9 cellular contexts compared by ENCODE assay signal in genomic region chr1:223714849-223715709, GRCh38. TPM values are rescaled to one million over a fixed set of nuclear protein-coding genes. Genes with fewer than 3 reads are reported as not detected.
DNase-seq lines count a peak whose midpoint lies in the region; ATAC-seq and TF ChIP-seq lines count a peak whose summit lies in the region.
"Had no signal": no experiment of that assay in that cellular context is flagged by ENCODE, and none has a peak within 500 bp of the region (broad histone marks: within the 10 kb centered on the region; RNA-seq: fewer than 3 reads in every experiment).

No MANE protein-coding gene starts in this region.

- peaks cover 0 to 5% (median 0%) of the 10 kb centered on the region in 4 donors for H3K9me3 ChIP-seq in Peyer's patch
- H3K9me3 ChIP-seq in gastrocnemius medialis, result no peaks in the 10 kb centered on the region

- no peak for ATAC-seq in activated CD8-positive, alpha-beta memory T cell treated with anti-CD3 and anti-CD28 coated beads, Interleukin-2, amount 10 ng/mL, durations not matched to agents 7 days and 5 days
- peak; percentile 22 to 40 for ATAC-seq in gastrocnemius medialis
- no peak for ATAC-seq in HG03280 (IDR thresholded peaks at IDR 0.05; ENCODE audit: unreplicated experiment)
- ATAC-seq in HG02884 (IDR thresholded peaks at IDR 0.05; ENCODE audit: unreplicated experiment), result no peak

- DNase-seq in activated CD8-positive, alpha-beta memory T cell treated with anti-CD3 and anti-CD28 coated beads, Interleukin-2, amount 10 ng/mL, durations not matched to agents 7 days and 5 days, result no peak
- no peak for DNase-seq in activated CD8-positive, alpha-beta memory T cell treated with anti-CD3 and anti-CD28 coated beads for 24 hours
- DNase-seq in Peyer's patch (peak in 2 of 3 donors; percentile 26 to 55), epithelial cell of esophagus (ENCODE audit: low read depth) (peak; percentile 98), gastrocnemius medialis (peak in 1 of 2 donors; percentile 51), lower leg skin (ENCODE audit: low spot score in 2 of 2) (no peak)

- peak overlapping the region; percentile 84 for H3K4me3 Mint-ChIP-seq in activated CD8-positive, alpha-beta memory T cell treated with anti-CD3 and anti-CD28 coated beads, Interleukin-2, amount 10 ng/mL, durations not matched to agents 7 days and 5 days

- CTCF ChIA-PET in activated CD8-positive, alpha-beta memory T cell treated with anti-CD3 and anti-CD28 coated beads, Interleukin-2, amount 10 ng/mL, durations not matched to agents 7 days and 5 days (lab: Charles Lee), result interaction anchor here (1.2 to 5.2 kb wide), 5 partner anchors 7 to 131 kb away, joined by 3 to 76 read pairs (median 6); partner anchors contain the start of gene TP53BP2

- intact Hi-C loops in gastrocnemius medialis (cut with DNase I; ENCODE audit: low total_unique reads) (loop anchor here (5.0 kb wide), 2 partner anchors 132 to 277 kb away; partner anchors contain the start of gene TP53BP2), lower leg skin (cut with DNase I; ENCODE audit: low total_unique reads) (loop anchor here (5.0 kb wide), 1 partner anchor 32 kb away; no protein-coding TSS in a partner anchor)

- WGBS in lower leg skin, 2 donors, result 62 to 63% methylated on average over 10 of the region's 10 CpGs

- H3K4me1 ChIP-seq in Peyer's patch (peaks cover 0 to 47% (median 25%) of the 10 kb centered on the region in 4 donors), gastrocnemius medialis (peaks cover 31 to 35% of the 10 kb centered on the region in 2 donors)

- H3K36me3 ChIP-seq in Peyer's patch (peaks cover 0 to 21% (median 0%) of the 10 kb centered on the region in 3 donors), gastrocnemius medialis (peaks cover 0 to 32% of the 10 kb centered on the region in 2 donors)
- H3K36me3 ChIP-seq: cardiac muscle cell had no signal

- peaks cover 44% of the 10 kb centered on the region for H3K36me3 Mint-ChIP-seq in activated CD8-positive, alpha-beta memory T cell treated with anti-CD3 and anti-CD28 coated beads, Interleukin-2, amount 10 ng/mL, durations not matched to agents 7 days and 5 days

- H3K4me3 ChIP-seq in Peyer's patch, result peak overlapping the region in 1 of 4 donors; percentile 18
- H3K4me3 ChIP-seq in epithelial cell of esophagus (ENCODE audit: low read length), result peak overlapping the region; percentile 24
- peak overlapping the region in 1 of 4 donors; percentile 0 for H3K4me3 ChIP-seq in gastrocnemius medialis
- no peak overlapping the region for H3K4me3 ChIP-seq in lower leg skin (ENCODE audit: low read depth, poor library complexity, severe bottlenecking)
- H3K4me3 ChIP-seq: cardiac muscle cell had no signal

- H3K4me1 Mint-ChIP-seq in activated CD8-positive, alpha-beta memory T cell treated with anti-CD3 and anti-CD28 coated beads, Interleukin-2, amount 10 ng/mL, durations not matched to agents 7 days and 5 days, result peaks cover 70% of the 10 kb centered on the region

- H3K9me3 Mint-ChIP-seq in activated CD8-positive, alpha-beta memory T cell treated with anti-CD3 and anti-CD28 coated beads, Interleukin-2, amount 10 ng/mL, durations not matched to agents 7 days and 5 days (ENCODE audit: low read depth), result no peaks in the 10 kb centered on the region

- TF ChIP-seq CTCF in Peyer's patch (IDR thresholded peaks at IDR 0.05), result no peak
- peak; percentile 30 for TF ChIP-seq CTCF in epithelial cell of esophagus (IDR thresholded peaks at IDR 0.05; ENCODE audit: insufficient read depth, low read depth, low read length, missing control alignments)
- TF ChIP-seq CTCF in gastrocnemius medialis (IDR thresholded peaks at IDR 0.05 in 4 of 5, conservative IDR thresholded peaks at IDR 0.05 in 1 of 5), result no peak
- no peak for TF ChIP-seq CTCF in lower leg skin (IDR thresholded peaks at IDR 0.05)

- no peak for TF ChIP-seq POLR2A in Peyer's patch (IDR thresholded peaks at IDR 0.05)
- peak in 1 of 2 donors; percentile 10 for TF ChIP-seq POLR2A in gastrocnemius medialis (IDR thresholded peaks at IDR 0.05)
- no peak for TF ChIP-seq POLR2A in lower leg skin (IDR thresholded peaks at IDR 0.05)

- peak overlapping the region; percentile 96 for H3K27ac Mint-ChIP-seq in activated CD8-positive, alpha-beta memory T cell treated with anti-CD3 and anti-CD28 coated beads, Interleukin-2, amount 10 ng/mL, durations not matched to agents 7 days and 5 days

- H3K27me3 ChIP-seq in Peyer's patch (no peaks in the 10 kb centered on the region), gastrocnemius medialis (no peaks in the 10 kb centered on the region)
- H3K27me3 ChIP-seq: cardiac muscle cell had no signal

- in situ Hi-C loops in gastrocnemius medialis (cut with MboI; ENCODE audit: low sequenced_read_pairs in 4 of 4), result no loop called here

- H3K27me3 Mint-ChIP-seq in activated CD8-positive, alpha-beta memory T cell treated with anti-CD3 and anti-CD28 coated beads, Interleukin-2, amount 10 ng/mL, durations not matched to agents 7 days and 5 days, result no peaks in the 10 kb centered on the region

- H3K27ac ChIP-seq in Peyer's patch (peak overlapping the region; percentile 18 to 61 (median 50)), gastrocnemius medialis (peak overlapping the region in 3 of 4 donors; percentile 33 to 84 (median 60))
- H3K27ac ChIP-seq: cardiac muscle cell had no signal

RNA-seq across cellular contexts. Expression of gene CAPN2, which starts 2.7 kb away (rescaled TPM):
- total RNA-seq in activated CD8-positive, alpha-beta memory T cell treated with anti-CD3 and anti-CD28 coated beads, Interleukin-2, amount 10 ng/mL, durations not matched to agents 7 days and 5 days, result 100 to 1,000 TPM; 183 to 255 TPM
- total RNA-seq in Peyer's patch (100 to 1,000 TPM; 143 to 276 (median 202) TPM), gastrocnemius medialis (100 to 1,000 TPM in 2 of 4 donors, 10 to 100 TPM in 2; 42.6 to 141 (median 89.4) TPM), lower leg skin (10 to 100 TPM; 33.7 to 73.3 (median 47.2) TPM)

RNA-seq across cellular contexts. Expression of gene CAPN8, which starts 49.6 kb away (rescaled TPM):
- total RNA-seq in activated CD8-positive, alpha-beta memory T cell treated with anti-CD3 and anti-CD28 coated beads, Interleukin-2, amount 10 ng/mL, durations not matched to agents 7 days and 5 days, result not detected
- total RNA-seq in Peyer's patch (10 to 100 TPM in 3 of 4 donors, 1 to 10 TPM in 1; 9.9 to 74.0 (median 31.4) TPM), gastrocnemius medialis (under 1 TPM in 2 of 4 donors, not detected in 2; 0.46 to 0.85 TPM), lower leg skin (1 to 10 TPM in 1 of 4 donors, under 1 TPM in 3; 0.27 to 2.4 (median 0.34) TPM)
- total RNA-seq: cardiac muscle cell had no signal

Comparison
In these comparisons a context has a peak if more than half of its experiments do, and no peak if none do; other contexts are left out.
1. ATAC-seq: peak in gastrocnemius medialis (2 of 2); none in activated CD8-positive, alpha-beta memory T cell treated with anti-CD3 and anti-CD28 coated beads, Interleukin-2, amount 10 ng/mL, durations not matched to agents 7 days and 5 days (single experiment), HG03280 (single experiment) and HG02884 (single experiment).
2. DNase-seq: peak in Peyer's patch (2 of 3) and epithelial cell of esophagus (single experiment); none in activated CD8-positive, alpha-beta memory T cell treated with anti-CD3 and anti-CD28 coated beads, Interleukin-2, amount 10 ng/mL, durations not matched to agents 7 days and 5 days (single experiment), activated CD8-positive, alpha-beta memory T cell treated with anti-CD3 and anti-CD28 coated beads for 24 hours (single experiment) and lower leg skin (0 of 2).